Comparison of ENCODE assay signal across 25 cellular contexts in genomic region chr12:105014603-105015002, GRCh38.
"Had no signal": no experiment of that assay in that cellular context is flagged by ENCODE, and none has a peak within 500 bp of the region (broad histone marks: within the 10 kb centered on the region; RNA-seq: fewer than 3 reads in every experiment).

No MANE protein-coding gene starts in this region.

- DNase-seq: heart left ventricle; hypothalamus; immature natural killer cell; kidney; left ventricle myocardium superior; lower lobe of right lung; naive B cell; natural killer cell; nephron progenitor cell; ovary; stimulated activated CD4-positive, alpha-beta T cell treated with anti-CD3 and anti-CD28 coated beads, Interleukin-12 subunit alpha, Interleukin-12 subunit beta, amount 100 ng/mL, for 4 hours; stimulated activated CD4-positive, alpha-beta T cell treated with anti-CD3 and anti-CD28 coated beads, Interleukin-15, amount 100 ng/mL, for 24 hours; stimulated activated CD4-positive, alpha-beta T cell treated with anti-CD3 and anti-CD28 coated beads, Interleukin-2, amount 100 ng/mL, for 24 hours; stimulated activated CD4-positive, alpha-beta T cell treated with anti-CD3 and anti-CD28 coated beads, Interleukin-4, amount 100 ng/mL, for 1 hour; stimulated activated naive B cell treated with anti-CD40 and anti-IgM and Interleukin-4, amounts not matched to agents 10 μg/mL and 1 μg/mL and 100 μg/mL, for 72 hours; stimulated activated naive CD8-positive, alpha-beta T cell treated with anti-CD3 and anti-CD28 coated beads, Interleukin-15, Interleukin-2, amounts not matched to agents 100 U/mL and 50 U/mL, for 24 hours; stomach; tibial artery; trophoblast cell had no signal

- FAIRE-seq: islet of Langerhans, kidney had no signal

- H3K4me1 ChIP-seq: heart left ventricle, lower lobe of right lung, right atrium auricular region, stomach, tibial artery had no signal

- H3K4me3 ChIP-seq: heart left ventricle, lower lobe of right lung, ovary, right atrium auricular region, skin epidermis, stomach, suprapubic skin, thoracic aorta, tibial artery had no signal

- H3K36me3 ChIP-seq: ovary, thoracic aorta had no signal

- ATAC-seq: heart left ventricle; left ventricle myocardium superior; lower lobe of right lung; natural killer cell; sciatic nerve; stimulated activated naive B cell treated with anti-CD40 and anti-IgM and Interleukin-4, amounts not matched to agents 10 μg/mL and 1 μg/mL and 100 μg/mL, for 72 hours; stimulated activated naive CD8-positive, alpha-beta T cell treated with anti-CD3 and anti-CD28 coated beads, Interleukin-15, Interleukin-2, amounts not matched to agents 100 U/mL and 50 U/mL, for 24 hours had no signal

- H3K9me3 ChIP-seq: ovary, right atrium auricular region, suprapubic skin, thoracic aorta, tibial artery had no signal

- H3K27me3 ChIP-seq: heart left ventricle, ovary, right atrium auricular region, stomach, suprapubic skin, tibial artery had no signal

- H3K27ac ChIP-seq: heart left ventricle, lower lobe of right lung, ovary, right atrium auricular region, skin epidermis, stomach, suprapubic skin, thoracic aorta, tibial artery had no signal
